ENCODE assay signal across 3 cellular contexts in the genomic region with DNA sequence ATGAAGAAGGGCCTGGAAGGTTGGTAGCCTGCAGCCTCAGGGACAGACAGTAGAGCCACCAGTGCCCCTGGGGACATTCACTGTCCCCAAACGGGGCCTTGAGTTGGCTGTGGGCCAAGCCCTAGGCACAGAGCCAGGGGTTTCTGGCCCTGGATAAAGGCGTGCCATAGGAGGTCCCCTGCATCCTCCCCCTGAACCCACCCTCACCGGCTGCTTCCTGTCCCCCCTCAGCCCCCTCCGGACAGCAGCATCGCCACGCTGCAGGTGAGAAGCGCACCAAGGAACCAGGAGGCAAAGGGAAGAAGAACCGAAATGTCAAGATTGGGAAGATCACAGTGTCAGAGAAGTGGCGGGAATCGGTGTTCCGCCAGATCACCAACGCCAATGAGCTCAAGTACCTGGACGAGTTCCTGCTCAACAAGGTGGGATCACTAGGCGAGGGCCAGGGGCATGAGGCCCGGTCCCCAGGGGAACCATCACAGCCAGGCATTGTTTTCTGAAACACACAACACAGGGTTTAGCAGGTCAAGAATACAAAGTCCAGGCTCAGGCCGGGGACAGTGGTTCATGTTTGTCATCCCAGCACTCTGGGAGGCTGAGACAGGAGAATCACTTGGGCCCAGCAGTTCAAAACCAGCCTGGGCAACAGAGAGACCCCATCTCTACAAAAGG.
A peak's percentile ranks its signal among the peaks of the same experiment; 100 is the strongest.
TF ChIP-seq lines count a peak whose summit lies in the region.

No MANE protein-coding gene starts in this region.

TF ChIP-seq in SK-N-SH, 30 proteins besides CTCF, POLR2A, EP300 and RAD21:
- TF ChIP-seq, protein P1, sequence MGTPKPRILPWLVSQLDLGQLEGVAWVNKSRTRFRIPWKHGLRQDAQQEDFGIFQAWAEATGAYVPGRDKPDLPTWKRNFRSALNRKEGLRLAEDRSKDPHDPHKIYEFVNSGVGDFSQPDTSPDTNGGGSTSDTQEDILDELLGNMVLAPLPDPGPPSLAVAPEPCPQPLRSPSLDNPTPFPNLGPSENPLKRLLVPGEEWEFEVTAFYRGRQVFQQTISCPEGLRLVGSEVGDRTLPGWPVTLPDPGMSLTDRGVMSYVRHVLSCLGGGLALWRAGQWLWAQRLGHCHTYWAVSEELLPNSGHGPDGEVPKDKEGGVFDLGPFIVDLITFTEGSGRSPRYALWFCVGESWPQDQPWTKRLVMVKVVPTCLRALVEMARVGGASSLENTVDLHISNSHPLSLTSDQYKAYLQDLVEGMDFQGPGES (IDR thresholded peaks at IDR 0.05; ENCODE audit: low read depth, low read length): no peak
- no peak for TF ChIP-seq PBX3 (IDR thresholded peaks at IDR 0.05)
- TF ChIP-seq JUND (IDR thresholded peaks at IDR 0.05): no peak
- no peak for TF ChIP-seq FOSL2 (IDR thresholded peaks at IDR 0.05; ENCODE audit: borderline replicate concordance, low read depth)
- TF ChIP-seq YY1 (IDR thresholded peaks at IDR 0.05; ENCODE audit: low read depth): no peak
- no peak for TF ChIP-seq FOXJ3 (CRISPR knock-in tag; IDR thresholded peaks at IDR 0.05)
- no peak for TF ChIP-seq SIN3A (IDR thresholded peaks at IDR 0.05; ENCODE audit: borderline replicate concordance, low read depth, low read length)
- TF ChIP-seq, protein P2, sequence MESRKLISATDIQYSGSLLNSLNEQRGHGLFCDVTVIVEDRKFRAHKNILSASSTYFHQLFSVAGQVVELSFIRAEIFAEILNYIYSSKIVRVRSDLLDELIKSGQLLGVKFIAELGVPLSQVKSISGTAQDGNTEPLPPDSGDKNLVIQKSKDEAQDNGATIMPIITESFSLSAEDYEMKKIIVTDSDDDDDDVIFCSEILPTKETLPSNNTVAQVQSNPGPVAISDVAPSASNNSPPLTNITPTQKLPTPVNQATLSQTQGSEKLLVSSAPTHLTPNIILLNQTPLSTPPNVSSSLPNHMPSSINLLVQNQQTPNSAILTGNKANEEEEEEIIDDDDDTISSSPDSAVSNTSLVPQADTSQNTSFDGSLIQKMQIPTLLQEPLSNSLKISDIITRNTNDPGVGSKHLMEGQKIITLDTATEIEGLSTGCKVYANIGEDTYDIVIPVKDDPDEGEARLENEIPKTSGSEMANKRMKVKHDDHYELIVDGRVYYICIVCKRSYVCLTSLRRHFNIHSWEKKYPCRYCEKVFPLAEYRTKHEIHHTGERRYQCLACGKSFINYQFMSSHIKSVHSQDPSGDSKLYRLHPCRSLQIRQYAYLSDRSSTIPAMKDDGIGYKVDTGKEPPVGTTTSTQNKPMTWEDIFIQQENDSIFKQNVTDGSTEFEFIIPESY (IDR thresholded peaks at IDR 0.05; ENCODE audit: borderline replicate concordance, low read depth): no peak
- TF ChIP-seq MXI1 (IDR thresholded peaks at IDR 0.05; ENCODE audit: low read depth, low read length): no peak
- no peak for TF ChIP-seq TCF12 (IDR thresholded peaks at IDR 0.05)
- no peak for TF ChIP-seq USF1 (IDR thresholded peaks at IDR 0.05; ENCODE audit: borderline replicate concordance, low read depth)
- TF ChIP-seq SMC3 (IDR thresholded peaks at IDR 0.05; ENCODE audit: low read depth, low read length): no peak
- no peak for TF ChIP-seq GABPA (IDR thresholded peaks at IDR 0.05; ENCODE audit: low read depth)
- TF ChIP-seq, protein P3, sequence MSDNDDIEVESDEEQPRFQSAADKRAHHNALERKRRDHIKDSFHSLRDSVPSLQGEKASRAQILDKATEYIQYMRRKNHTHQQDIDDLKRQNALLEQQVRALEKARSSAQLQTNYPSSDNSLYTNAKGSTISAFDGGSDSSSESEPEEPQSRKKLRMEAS (IDR thresholded peaks at IDR 0.05; ENCODE audit: low read depth): no peak
- no peak for TF ChIP-seq GATA2 (CRISPR knock-in tag; IDR thresholded peaks at IDR 0.05)

TF ChIP-seq in SK-N-SH treated with all-trans-retinoic acid at 6 μM for 48 hours, 23 proteins besides CTCF, POLR2A, EP300 and RAD21:
- TF ChIP-seq BACH2 (CRISPR knock-in tag; IDR thresholded peaks at IDR 0.05; ENCODE audit: borderline replicate concordance) (no peak), PPARA (CRISPR knock-in tag; IDR thresholded peaks at IDR 0.05; ENCODE audit: borderline replicate concordance) (no peak)
- TF ChIP-seq, protein P4, sequence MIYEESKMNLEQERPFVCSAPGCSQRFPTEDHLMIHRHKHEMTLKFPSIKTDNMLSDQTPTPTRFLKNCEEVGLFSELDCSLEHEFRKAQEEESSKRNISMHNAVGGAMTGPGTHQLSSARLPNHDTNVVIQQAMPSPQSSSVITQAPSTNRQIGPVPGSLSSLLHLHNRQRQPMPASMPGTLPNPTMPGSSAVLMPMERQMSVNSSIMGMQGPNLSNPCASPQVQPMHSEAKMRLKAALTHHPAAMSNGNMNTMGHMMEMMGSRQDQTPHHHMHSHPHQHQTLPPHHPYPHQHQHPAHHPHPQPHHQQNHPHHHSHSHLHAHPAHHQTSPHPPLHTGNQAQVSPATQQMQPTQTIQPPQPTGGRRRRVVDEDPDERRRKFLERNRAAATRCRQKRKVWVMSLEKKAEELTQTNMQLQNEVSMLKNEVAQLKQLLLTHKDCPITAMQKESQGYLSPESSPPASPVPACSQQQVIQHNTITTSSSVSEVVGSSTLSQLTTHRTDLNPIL (CRISPR knock-in tag; IDR thresholded peaks at IDR 0.05; ENCODE audit: low read depth): no peak
- TF ChIP-seq, protein P5, sequence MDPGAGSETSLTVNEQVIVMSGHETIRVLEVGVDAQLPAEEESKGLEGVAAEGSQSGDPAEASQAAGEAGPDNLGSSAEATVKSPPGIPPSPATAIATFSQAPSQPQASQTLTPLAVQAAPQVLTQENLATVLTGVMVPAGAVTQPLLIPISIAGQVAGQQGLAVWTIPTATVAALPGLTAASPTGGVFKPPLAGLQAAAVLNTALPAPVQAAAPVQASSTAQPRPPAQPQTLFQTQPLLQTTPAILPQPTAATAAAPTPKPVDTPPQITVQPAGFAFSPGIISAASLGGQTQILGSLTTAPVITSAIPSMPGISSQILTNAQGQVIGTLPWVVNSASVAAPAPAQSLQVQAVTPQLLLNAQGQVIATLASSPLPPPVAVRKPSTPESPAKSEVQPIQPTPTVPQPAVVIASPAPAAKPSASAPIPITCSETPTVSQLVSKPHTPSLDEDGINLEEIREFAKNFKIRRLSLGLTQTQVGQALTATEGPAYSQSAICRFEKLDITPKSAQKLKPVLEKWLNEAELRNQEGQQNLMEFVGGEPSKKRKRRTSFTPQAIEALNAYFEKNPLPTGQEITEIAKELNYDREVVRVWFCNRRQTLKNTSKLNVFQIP (CRISPR knock-in tag; IDR thresholded peaks at IDR 0.05; ENCODE audit: borderline replicate concordance, low read depth): no peak
TF ChIP-seq in SK-N-SH treated with all-trans-retinoic acid at 6 μM for 48 hours: peak in this region for 0.

TF ChIP-seq in K562, 482 proteins besides CTCF, POLR2A, EP300 and RAD21:
- TF ChIP-seq XRCC4 (IDR thresholded peaks at IDR 0.05; ENCODE audit: extremely low read depth, insufficient read depth, insufficient read length) (no peak), NFIC (IDR thresholded peaks at IDR 0.05) (peak; percentile 85)
TF ChIP-seq in K562: peak in this region for 1.
